ENCODE assay signal across 1 cellular context in genomic region chr4:54400802-54401201, GRCh38.
TF ChIP-seq lines count a peak whose summit lies in the region.

No MANE protein-coding gene starts in this region.

TF ChIP-seq in HepG2, 621 proteins besides CTCF, POLR2A, EP300 and RAD21 (continued from another document):
- TF ChIP-seq AKAP8 (CRISPR knock-in tag; IDR thresholded peaks at IDR 0.05): no peak
- no peak for TF ChIP-seq RNF2 (conservative IDR thresholded peaks at IDR 0.05; ENCODE audit: low read depth)
- no peak for TF ChIP-seq GRHL1 (CRISPR knock-in tag; conservative IDR thresholded peaks at IDR 0.05)
- no peak for TF ChIP-seq AGO1 (IDR thresholded peaks at IDR 0.05; ENCODE audit: low read depth, low read length, poor library complexity, severe bottlenecking)
- TF ChIP-seq ZFP91 (CRISPR knock-in tag; IDR thresholded peaks at IDR 0.05; ENCODE audit: borderline replicate concordance): no peak
- no peak for TF ChIP-seq ZNF512B (CRISPR knock-in tag; IDR thresholded peaks at IDR 0.05; ENCODE audit: borderline replicate concordance)
- TF ChIP-seq POLR2G (IDR thresholded peaks at IDR 0.05; ENCODE audit: low read depth, low read length): no peak
